24 cellular contexts compared by ENCODE assay signal in genomic region chr3:11658180-11658579, GRCh38.
"Had no signal": no experiment of that assay in that cellular context is flagged by ENCODE, and none has a peak within 500 bp of the region (broad histone marks: within the 10 kb centered on the region; RNA-seq: fewer than 3 reads in every experiment).

No MANE protein-coding gene starts in this region.

- H3K27ac Mint-ChIP-seq: activated CD4-positive, alpha-beta memory T cell treated with anti-CD3 and anti-CD28 coated beads, Interleukin-2, amount 10 ng/mL, durations not matched to agents 7 days and 5 days; activated CD4-positive, alpha-beta T cell treated with anti-CD3 and anti-CD28 coated beads for 36 hours; activated CD4-positive, alpha-beta T cell treated with anti-CD3 and anti-CD28 coated beads, Interleukin-2, amount 10 ng/mL, durations not matched to agents 24 days and 14 days; activated naive CD4-positive, alpha-beta T cell treated with anti-CD3 and anti-CD28 coated beads, Interleukin-2, amount 10 ng/mL, durations not matched to agents 7 days and 5 days; activated naive CD4-positive, alpha-beta T cell treated with anti-CD3 and anti-CD28 coated beads, Interleukin-2, amount 50 U/mL, for 72 hours; activated naive CD8-positive, alpha-beta T cell treated with anti-CD3 and anti-CD28 coated beads, Interleukin-2, amount 10 ng/mL, durations not matched to agents 7 days and 5 days; activated T-cell treated with anti-CD3 and anti-CD28 coated beads, Interleukin-2, amount 50 U/mL, for 24 hours; activated T-cell treated with anti-CD3 and anti-CD28 coated beads, Interleukin-2, amount 50 U/mL, for 72 hours had no signal

- H3K27ac ChIP-seq: ascending aorta, brain microvascular endothelial cell, esophagus muscularis mucosa, foreskin keratinocyte, heart left ventricle had no signal

- H3K4me1 Mint-ChIP-seq: activated CD4-positive, alpha-beta memory T cell treated with anti-CD3 and anti-CD28 coated beads, Interleukin-2, amount 10 ng/mL, durations not matched to agents 7 days and 5 days; activated naive CD4-positive, alpha-beta T cell treated with anti-CD3 and anti-CD28 coated beads, Interleukin-2, amount 10 ng/mL, durations not matched to agents 7 days and 5 days had no signal

- H3K9me3 Mint-ChIP-seq: activated CD4-positive, alpha-beta memory T cell treated with anti-CD3 and anti-CD28 coated beads, Interleukin-2, amount 10 ng/mL, durations not matched to agents 7 days and 5 days; activated CD4-positive, alpha-beta T cell treated with anti-CD3 and anti-CD28 coated beads, Interleukin-2, amount 10 ng/mL, durations not matched to agents 24 days and 14 days; activated naive CD4-positive, alpha-beta T cell treated with anti-CD3 and anti-CD28 coated beads, Interleukin-2, amount 10 ng/mL, durations not matched to agents 7 days and 5 days; activated naive CD4-positive, alpha-beta T cell treated with anti-CD3 and anti-CD28 coated beads, Interleukin-2, amount 50 U/mL, for 72 hours; activated naive CD8-positive, alpha-beta T cell treated with anti-CD3 and anti-CD28 coated beads, Interleukin-2, amount 10 ng/mL, durations not matched to agents 7 days and 5 days; activated T-cell treated with anti-CD3 and anti-CD28 coated beads, Interleukin-2, amount 50 U/mL, for 24 hours; activated T-cell treated with anti-CD3 and anti-CD28 coated beads, Interleukin-2, amount 50 U/mL, for 72 hours had no signal

- H3K27me3 ChIP-seq: ascending aorta, brain microvascular endothelial cell, esophagus muscularis mucosa, foreskin keratinocyte, gastrocnemius medialis, heart left ventricle had no signal

- ATAC-seq: activated CD4-positive, alpha-beta T cell treated with anti-CD3 and anti-CD28 coated beads for 36 hours; activated naive CD4-positive, alpha-beta T cell treated with anti-CD3 and anti-CD28 coated beads, Interleukin-2, amount 50 U/mL, for 72 hours; activated T-cell treated with anti-CD3 and anti-CD28 coated beads, Interleukin-2, amount 50 U/mL, for 72 hours; foreskin keratinocyte; heart left ventricle had no signal

- H3K9me3 ChIP-seq: ascending aorta, esophagus muscularis mucosa, gastrocnemius medialis had no signal

- H3K27me3 Mint-ChIP-seq: activated CD4-positive, alpha-beta memory T cell treated with anti-CD3 and anti-CD28 coated beads, Interleukin-2, amount 10 ng/mL, durations not matched to agents 7 days and 5 days; activated CD4-positive, alpha-beta T cell treated with anti-CD3 and anti-CD28 coated beads for 36 hours; activated naive CD8-positive, alpha-beta T cell treated with anti-CD3 and anti-CD28 coated beads, Interleukin-2, amount 10 ng/mL, durations not matched to agents 7 days and 5 days; activated T-cell treated with anti-CD3 and anti-CD28 coated beads, Interleukin-2, amount 50 U/mL, for 24 hours had no signal

- H3K4me3 Mint-ChIP-seq: activated CD4-positive, alpha-beta memory T cell treated with anti-CD3 and anti-CD28 coated beads, Interleukin-2, amount 10 ng/mL, durations not matched to agents 7 days and 5 days; activated CD4-positive, alpha-beta T cell treated with anti-CD3 and anti-CD28 coated beads for 36 hours; activated CD4-positive, alpha-beta T cell treated with anti-CD3 and anti-CD28 coated beads, Interleukin-2, amount 10 ng/mL, durations not matched to agents 24 days and 14 days; activated naive CD4-positive, alpha-beta T cell treated with anti-CD3 and anti-CD28 coated beads, Interleukin-2, amount 10 ng/mL, durations not matched to agents 7 days and 5 days; activated naive CD8-positive, alpha-beta T cell treated with anti-CD3 and anti-CD28 coated beads, Interleukin-2, amount 10 ng/mL, durations not matched to agents 7 days and 5 days; activated T-cell treated with anti-CD3 and anti-CD28 coated beads, Interleukin-2, amount 50 U/mL, for 24 hours; activated T-cell treated with anti-CD3 and anti-CD28 coated beads, Interleukin-2, amount 50 U/mL, for 72 hours had no signal

- H3K36me3 Mint-ChIP-seq: activated naive CD4-positive, alpha-beta T cell treated with anti-CD3 and anti-CD28 coated beads, Interleukin-2, amount 10 ng/mL, durations not matched to agents 7 days and 5 days; activated naive CD4-positive, alpha-beta T cell treated with anti-CD3 and anti-CD28 coated beads, Interleukin-2, amount 50 U/mL, for 72 hours; activated naive CD8-positive, alpha-beta T cell treated with anti-CD3 and anti-CD28 coated beads, Interleukin-2, amount 10 ng/mL, durations not matched to agents 7 days and 5 days had no signal

- DNase-seq: activated CD4-positive, alpha-beta memory T cell treated with anti-CD3 and anti-CD28 coated beads, Interleukin-2, amount 10 ng/mL, durations not matched to agents 7 days and 5 days; activated CD4-positive, alpha-beta T cell treated with anti-CD3 and anti-CD28 coated beads for 36 hours; activated CD4-positive, alpha-beta T cell treated with anti-CD3 and anti-CD28 coated beads, Interleukin-2, amount 10 ng/mL, durations not matched to agents 24 days and 14 days; activated CD4-positive, CD25-positive, alpha-beta regulatory T cell; activated CD4-positive, CD25-positive, alpha-beta regulatory T cell treated with anti-CD3 and anti-CD28 coated beads, Interleukin-2, amount 50 U/mL, for 72 hours; activated CD8-positive, alpha-beta memory T cell treated with anti-CD3 and anti-CD28 coated beads, Interleukin-2, amount 50 U/mL, for 48 hours; activated gamma-delta T cell; activated naive CD4-positive, alpha-beta T cell; activated naive CD4-positive, alpha-beta T cell treated with anti-CD3 and anti-CD28 coated beads, Interleukin-2, amount 10 ng/mL, durations not matched to agents 7 days and 5 days; activated naive CD8-positive, alpha-beta T cell treated with anti-CD3 and anti-CD28 coated beads, Interleukin-2, amount 10 ng/mL, durations not matched to agents 7 days and 5 days; activated T-cell treated with anti-CD3 and anti-CD28 coated beads for 4 hours; activated T-cell treated with anti-CD3 and anti-CD28 coated beads, Interleukin-2, amount 50 U/mL, for 24 hours; activated T-cell treated with anti-CD3 and anti-CD28 coated beads, Interleukin-2, amount 50 U/mL, for 72 hours; brain microvascular endothelial cell; effector CD8-positive, alpha-beta T cell; erythroblast; foreskin keratinocyte; gastrocnemius medialis; glutamatergic neuron; heart left ventricle; T-helper 2 cell had no signal

- H3K4me3 ChIP-seq: ascending aorta, esophagus muscularis mucosa, gastrocnemius medialis, heart left ventricle had no signal

- H3K36me3 ChIP-seq: ascending aorta, brain microvascular endothelial cell, esophagus muscularis mucosa, gastrocnemius medialis, heart left ventricle had no signal
